In the genomic region with DNA sequence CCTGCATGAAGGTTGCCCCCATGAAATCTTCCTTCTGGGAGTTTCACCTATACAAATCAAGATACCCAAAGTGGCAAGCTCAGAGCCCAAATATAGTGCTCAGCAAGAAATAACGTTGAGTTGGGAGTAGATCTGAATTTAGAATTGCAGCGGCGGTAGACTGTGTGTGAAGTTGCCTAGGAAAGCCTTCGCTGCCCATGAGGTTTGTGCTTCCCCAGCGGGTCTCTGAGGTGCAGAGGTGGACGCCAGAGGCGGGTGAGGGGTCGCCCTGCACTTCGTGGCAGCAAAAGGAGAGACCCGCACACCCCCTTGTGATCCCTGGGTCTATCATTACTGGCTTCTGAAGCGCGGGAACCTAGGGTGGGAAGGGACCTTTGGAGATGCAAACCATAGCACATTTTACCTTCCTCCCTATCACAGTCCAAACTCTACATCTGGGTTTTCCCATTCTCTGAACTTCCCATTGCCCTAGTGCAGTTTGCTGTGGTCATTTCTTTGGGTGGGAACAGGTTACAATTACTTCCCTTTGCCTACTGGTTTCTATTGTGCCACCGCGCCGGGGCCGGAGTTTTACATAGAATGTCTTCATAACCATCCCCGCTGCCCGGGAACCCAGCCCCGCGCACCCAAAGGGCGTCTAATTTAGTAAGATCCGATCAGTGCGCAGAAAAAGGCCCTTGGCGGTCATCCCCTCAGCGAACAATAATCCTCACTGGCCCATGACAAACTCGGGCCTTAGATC, we compare ENCODE assay signal across 23 cellular contexts. TPM values are rescaled to one million over a fixed set of nuclear protein-coding genes. Genes with fewer than 3 reads are reported as not detected.
A peak's percentile ranks its signal among the peaks of the same experiment; 100 is the strongest.
DNase-seq lines count a peak whose midpoint lies in the region; ATAC-seq and TF ChIP-seq lines count a peak whose summit lies in the region.
"Had no signal": no experiment of that assay in that cellular context is flagged by ENCODE, and none has a peak within 500 bp of the region (broad histone marks: within the 10 kb centered on the region; RNA-seq: fewer than 3 reads in every experiment).

No MANE protein-coding gene starts in this region.

- DNase-seq in T-helper 1 cell (no peak), astrocyte of the spinal cord (ENCODE audit: low read depth, low spot score) (no peak), naive B cell (no peak), suprapubic skin (ENCODE audit: low spot score in 2 of 2) (no peak), glomerular visceral epithelial cell (ENCODE audit: extremely low spot score) (no peak)
- DNase-seq: 8988T; activated CD4-positive, alpha-beta T cell treated with anti-CD3 and anti-CD28 coated beads, Interleukin-2, amount 10 ng/mL, durations not matched to agents 7 days and 5 days; activated effector memory CD4-positive, alpha-beta T cell treated with anti-CD3 and anti-CD28 coated beads, Interleukin-2, amount 50 U/mL, for 16 hours; caudate nucleus; COR-L47; left cardiac atrium; NCI-H1694 treated with DMSO at 0.1 percent for 48 hours; NCI-H748 treated with DMSO at 0.1 percent for 48 hours; Right ventricle myocardium superior; stimulated activated CD4-positive, alpha-beta T cell treated with anti-CD3 and anti-CD28 coated beads, Interleukin-12 subunit alpha, Interleukin-12 subunit beta, amount 100 ng/mL, for 4 hours; stomach; T-cell had no signal

- no peak for TF ChIP-seq EP300 in suprapubic skin (IDR thresholded peaks at IDR 0.05)

- H3K27ac ChIP-seq in suprapubic skin: peak overlapping the region; percentile 16
- H3K27ac ChIP-seq: neural progenitor cell, stomach had no signal

- H3K36me3 Mint-ChIP-seq in T-helper 1 cell treated with Interleukin-12 subunit alpha and Interleukin-12 subunit beta and Interleukin-4 antibody, amounts not matched to agents 30 μg/mL and 1 μg/mL, for 36 hours (ENCODE audit: low read depth): peaks cover 13% of the 10 kb centered on the region
- H3K36me3 Mint-ChIP-seq in naive B cell: peaks cover 13 to 27% of the 10 kb centered on the region in 2 donors
- H3K36me3 Mint-ChIP-seq: mesothelial cell of epicardium, neural progenitor cell, T-cell had no signal

- H3K4me3 Mint-ChIP-seq in T-helper 1 cell treated with Interleukin-12 subunit alpha and Interleukin-12 subunit beta and Interleukin-4 antibody, amounts not matched to agents 30 μg/mL and 1 μg/mL, for 36 hours: no peak overlapping the region
- peak overlapping the region in 5 of 8 donors; percentile 14 to 83 (median 56) for H3K4me3 Mint-ChIP-seq in naive B cell
- H3K4me3 Mint-ChIP-seq: mesothelial cell of epicardium, neural progenitor cell had no signal

- TF ChIP-seq POLR2A in suprapubic skin (IDR thresholded peaks at IDR 0.05): no peak

- no peaks in the 10 kb centered on the region for H3K9me3 ChIP-seq in suprapubic skin

- peaks cover 24% of the 10 kb centered on the region for H3K9me3 Mint-ChIP-seq in T-helper 1 cell treated with Interleukin-12 subunit alpha and Interleukin-12 subunit beta and Interleukin-4 antibody, amounts not matched to agents 30 μg/mL and 1 μg/mL, for 36 hours
- H3K9me3 Mint-ChIP-seq in naive B cell: peaks cover 0 to 60% (median 39%) of the 10 kb centered on the region in 7 donors
- H3K9me3 Mint-ChIP-seq: mesothelial cell of epicardium had no signal

- peaks cover 97% of the 10 kb centered on the region for H3K27me3 Mint-ChIP-seq in T-helper 1 cell treated with Interleukin-12 subunit alpha and Interleukin-12 subunit beta and Interleukin-4 antibody, amounts not matched to agents 30 μg/mL and 1 μg/mL, for 36 hours (ENCODE audit: low read depth)
- H3K27me3 Mint-ChIP-seq in naive B cell: peaks cover 83 to 93% (median 87%) of the 10 kb centered on the region in 3 donors

- peak overlapping the region; percentile 52 for H3K27ac Mint-ChIP-seq in T-helper 1 cell treated with Interleukin-12 subunit alpha and Interleukin-12 subunit beta and Interleukin-4 antibody, amounts not matched to agents 30 μg/mL and 1 μg/mL, for 36 hours
- peak overlapping the region in 3 of 6 donors; percentile 39 to 86 (median 58) for H3K27ac Mint-ChIP-seq in naive B cell
- H3K27ac Mint-ChIP-seq: mesothelial cell of epicardium, neural progenitor cell, T-cell had no signal

- ATAC-seq in naive B cell (ENCODE audit: low read depth in 2 of 2): no peak
- ATAC-seq in GM18909 (IDR thresholded peaks at IDR 0.05; ENCODE audit: poor library complexity, unreplicated experiment): no peak
- no peak for ATAC-seq in HG03159 (IDR thresholded peaks at IDR 0.05; ENCODE audit: unreplicated experiment)
- ATAC-seq: left cardiac atrium, T-cell had no signal

- H3K4me3 ChIP-seq in astrocyte of the spinal cord (ENCODE audit: low read depth, low read length) (peak overlapping the region; percentile 17), suprapubic skin (peak overlapping the region; percentile 14)
- H3K4me3 ChIP-seq: neural progenitor cell, stomach had no signal

- WGBS in suprapubic skin: 49% methylated on average over 26 of the region's 26 CpGs

- in situ Hi-C loops in astrocyte of the spinal cord (cut with HindIII; ENCODE audit: low sequenced_read_pairs): no loop called here

- peaks cover 88% of the 10 kb centered on the region for H3K27me3 ChIP-seq in suprapubic skin

- peaks cover 55% of the 10 kb centered on the region for H3K4me1 ChIP-seq in suprapubic skin

- peaks cover 3% of the 10 kb centered on the region for H3K4me1 Mint-ChIP-seq in T-helper 1 cell treated with Interleukin-12 subunit alpha and Interleukin-12 subunit beta and Interleukin-4 antibody, amounts not matched to agents 30 μg/mL and 1 μg/mL, for 36 hours (ENCODE audit: low read depth)
- peaks cover 15 to 54% (median 47%) of the 10 kb centered on the region in 3 donors for H3K4me1 Mint-ChIP-seq in naive B cell

- TF ChIP-seq CTCF in astrocyte of the spinal cord (IDR thresholded peaks at IDR 0.05; ENCODE audit: low read depth, low read length): no peak
- no peak for TF ChIP-seq CTCF in suprapubic skin (IDR thresholded peaks at IDR 0.05)

- H3K36me3 ChIP-seq in suprapubic skin: no peaks in the 10 kb centered on the region
- H3K36me3 ChIP-seq: neural progenitor cell, stomach had no signal

RNA-seq across cellular contexts. Expression of a gene that starts 5.2 kb away (rescaled TPM):
- polyA plus RNA-seq in naive B cell (ENCODE audit: low read depth in 6 of 6): not detected
- total RNA-seq in suprapubic skin: 10 to 100 TPM in 1 of 4 donors, 1 to 10 TPM in 3; 3.3 to 10.8 (median 3.5) TPM
- total RNA-seq: activated CD4-positive, alpha-beta T cell treated with anti-CD3 and anti-CD28 coated beads, Interleukin-2, amount 10 ng/mL, durations not matched to agents 7 days and 5 days; mesothelial cell of epicardium; ureter had no signal
